In genomic region chr2:60354713-60355112, GRCh38 we compare ENCODE assay signal across 20 cellular contexts.
DNase-seq lines count a peak whose midpoint lies in the region; ATAC-seq, FAIRE-seq and TF ChIP-seq lines count a peak whose summit lies in the region.
"Had no signal": no experiment of that assay in that cellular context is flagged by ENCODE, and none has a peak within 500 bp of the region (broad histone marks: within the 10 kb centered on the region; RNA-seq: fewer than 3 reads in every experiment).

No MANE protein-coding gene starts in this region.

- no peak for FAIRE-seq in GM12878 (lab: Jason Lieb, UNC)
- no peak for FAIRE-seq in GM19239 (lab: Jason Lieb, UNC)

- BruUV-seq in GM12878 (replicated peaks; lab: Mats Ljungman, UMichigan): no TSS peak

- POLR2A ChIA-PET in GM12878 (lab: Charles Lee): interaction anchor here (0.6 to 0.7 kb wide), 2 partner anchors 9 to 40 kb away, joined by 3 to 4 read pairs; no protein-coding TSS in a partner anchor

- H3K27ac ChIP-seq in GM12878 (ENCODE audit: control insufficient read depth, insufficient read depth): peak overlapping the region; percentile 99
- H3K27ac ChIP-seq: GM23248, parathyroid adenoma, tibial artery had no signal

- peak overlapping the region; percentile 78 for H3K27ac Mint-ChIP-seq in stimulated activated naive CD8-positive, alpha-beta T cell treated with anti-CD3 and anti-CD28 coated beads, Interleukin-15, Interleukin-2, amounts not matched to agents 100 ng/mL and 50 ng/mL, for 24 hours
- H3K27ac Mint-ChIP-seq in naive B cell: peak overlapping the region; percentile 72 to 100 (median 100)
- H3K27ac Mint-ChIP-seq: activated naive CD4-positive, alpha-beta T cell treated with anti-CD3 and anti-CD28 coated beads, Interleukin-2, amount 50 U/mL, for 72 hours; dendritic cell treated with granulocyte-macrophage colony-stimulating factor and Interleukin-4, amounts not matched to agents 40 ng/mL and 50 ng/mL, for 4 days; T-helper 1 cell treated with Interleukin-12 subunit alpha and Interleukin-12 subunit beta and Interleukin-4 antibody, amounts not matched to agents 30 μg/mL and 1 μg/mL, for 36 hours had no signal

- no peaks in the 10 kb centered on the region for H3K9me3 Mint-ChIP-seq in stimulated activated naive CD8-positive, alpha-beta T cell treated with anti-CD3 and anti-CD28 coated beads, Interleukin-15, Interleukin-2, amounts not matched to agents 100 ng/mL and 50 ng/mL, for 24 hours
- peaks cover 0 to 8% (median 7%) of the 10 kb centered on the region in 7 donors for H3K9me3 Mint-ChIP-seq in naive B cell
- H3K9me3 Mint-ChIP-seq: activated naive CD4-positive, alpha-beta T cell treated with anti-CD3 and anti-CD28 coated beads, Interleukin-2, amount 50 U/mL, for 72 hours; dendritic cell treated with granulocyte-macrophage colony-stimulating factor and Interleukin-4, amounts not matched to agents 40 ng/mL and 50 ng/mL, for 4 days; T-helper 1 cell treated with Interleukin-12 subunit alpha and Interleukin-12 subunit beta and Interleukin-4 antibody, amounts not matched to agents 30 μg/mL and 1 μg/mL, for 36 hours had no signal

- WGBS in GM12878 (ENCODE audit: insufficient coverage, insufficient replicate concordance, low lambda C conversion rate, missing lambda C conversion rate): 0% methylated on average over 1 of the region's 1 CpG

- peak overlapping the region; percentile 90 for H3K9ac ChIP-seq in GM12878 (ENCODE audit: control insufficient read depth, insufficient read depth, low read length)
- H3K9ac ChIP-seq: GM23248, parathyroid adenoma had no signal

- no peaks in the 10 kb centered on the region for H3K36me3 Mint-ChIP-seq in stimulated activated naive CD8-positive, alpha-beta T cell treated with anti-CD3 and anti-CD28 coated beads, Interleukin-15, Interleukin-2, amounts not matched to agents 100 ng/mL and 50 ng/mL, for 24 hours (ENCODE audit: low read depth)
- peaks cover 0 to 7% of the 10 kb centered on the region in 2 donors for H3K36me3 Mint-ChIP-seq in naive B cell
- H3K36me3 Mint-ChIP-seq: activated naive CD4-positive, alpha-beta T cell treated with anti-CD3 and anti-CD28 coated beads, Interleukin-2, amount 50 U/mL, for 72 hours; brain had no signal

- H3K4me3 ChIP-seq in GM12878: no peak overlapping the region
- H3K4me3 ChIP-seq: GM23248, tibial artery had no signal

- peaks cover 87% of the 10 kb centered on the region for H3K4me1 ChIP-seq in GM12878 (ENCODE audit: control insufficient read depth, insufficient read depth, low read length)
- H3K4me1 ChIP-seq: parathyroid adenoma, tibial artery had no signal

- RAD21 ChIA-PET in GM12878 (lab: Charles Lee; ENCODE audit: unreplicated experiment): interaction anchor here (0.6 to 3.3 kb wide), 3 partner anchors 11 to 92 kb away, joined by 3 to 11 read pairs (median 8); no protein-coding TSS in a partner anchor

- no peak for TF ChIP-seq EP300 in GM12878 (IDR thresholded peaks at IDR 0.05; ENCODE audit: borderline replicate concordance in 1 of 2, control insufficient read depth in 1 of 2, low read depth in 2 of 2, low read length in 2 of 2)

- no peak for TF ChIP-seq CTCF in GM12878 (IDR thresholded peaks at IDR 0.05 in 2 of 3, conservative IDR thresholded peaks at IDR 0.05 in 1 of 3; ENCODE audit: control insufficient read depth in 2 of 3, extremely low read depth in 1 of 3, insufficient read depth in 1 of 3, low read depth in 3 of 3, low read length in 3 of 3)

- no peak for ATAC-seq in stimulated activated naive CD8-positive, alpha-beta T cell treated with anti-CD3 and anti-CD28 coated beads, Interleukin-15, Interleukin-2, amounts not matched to agents 100 U/mL and 50 U/mL, for 24 hours
- ATAC-seq in GM12878 (no peak), naive B cell (ENCODE audit: low read depth in 2 of 2) (no peak)

- in situ Hi-C loops in GM12878 (cut with MboI): no loop called here

- H3K27me3 ChIP-seq in GM12878 (replicated peaks in 1 of 2; ENCODE audit: control insufficient read depth in 2 of 2, insufficient read depth in 2 of 2, low read length in 1 of 2): no peaks in the 10 kb centered on the region
- H3K27me3 ChIP-seq: tibial artery had no signal

- no peaks in the 10 kb centered on the region for H3K36me3 ChIP-seq in GM12878 (ENCODE audit: control insufficient read depth in 2 of 2, insufficient read depth in 2 of 2, low read length in 1 of 2)
- H3K36me3 ChIP-seq: tibial artery had no signal

- H3K79me2 ChIP-seq in GM12878 (ENCODE audit: control insufficient read depth, insufficient read depth, low read length): peaks cover 1% of the 10 kb centered on the region; the same call in 1 of the 2 replicates
- H3K79me2 ChIP-seq: parathyroid adenoma had no signal

- peak overlapping the region; percentile 84 for H3K4me2 ChIP-seq in GM12878 (ENCODE audit: control insufficient read depth, insufficient read depth)

- no peak for TF ChIP-seq RAD21 in GM12878 (IDR thresholded peaks at IDR 0.05; ENCODE audit: insufficient read depth, low read depth, low read length)

- CTCF ChIA-PET in GM12878 (lab: Yijun Ruan, JAX): interaction anchor here (1.3 to 1.8 kb wide), 5 partner anchors 11 to 92 kb away, joined by 3 to 6 read pairs (median 5); no protein-coding TSS in a partner anchor

- TF ChIP-seq POLR2A in GM12878 (IDR thresholded peaks at IDR 0.05; ENCODE audit: low read depth, low read length): no peak

- no peak overlapping the region for H3K4me3 Mint-ChIP-seq in stimulated activated naive CD8-positive, alpha-beta T cell treated with anti-CD3 and anti-CD28 coated beads, Interleukin-15, Interleukin-2, amounts not matched to agents 100 ng/mL and 50 ng/mL, for 24 hours
- peak overlapping the region; percentile 2 to 90 (median 80) for H3K4me3 Mint-ChIP-seq in naive B cell
- H3K4me3 Mint-ChIP-seq: brain; dendritic cell treated with granulocyte-macrophage colony-stimulating factor and Interleukin-4, amounts not matched to agents 40 ng/mL and 50 ng/mL, for 4 days; T-helper 1 cell treated with Interleukin-12 subunit alpha and Interleukin-12 subunit beta and Interleukin-4 antibody, amounts not matched to agents 30 μg/mL and 1 μg/mL, for 36 hours had no signal

- no peaks in the 10 kb centered on the region for H4K20me1 ChIP-seq in GM12878 (ENCODE audit: control insufficient read depth, insufficient read depth)

- SMC1A ChIA-PET in GM12878 (lab: Charles Lee; ENCODE audit: uncharacterized antibody, unreplicated experiment): interaction anchor here (0.6 to 3.0 kb wide), 8 partner anchors 9 to 710 kb away, joined by 3 to 11 read pairs (median 6); no protein-coding TSS in a partner anchor

- intact Hi-C loops in GM12878 (cut with micrococcal nuclease; ENCODE audit: unreplicated experiment): loop anchor here (5.0 kb wide), 3 partner anchors 58 to 193 kb away; no protein-coding TSS in a partner anchor

- H3K9me3 ChIP-seq in GM12878 (replicated peaks; ENCODE audit: control insufficient read depth, insufficient read depth, low read length): no peaks in the 10 kb centered on the region; the same call in none of the 3 replicates
- H3K9me3 ChIP-seq: tibial artery had no signal

- DNase-seq in stimulated activated naive CD8-positive, alpha-beta T cell treated with anti-CD3 and anti-CD28 coated beads, Interleukin-15, Interleukin-2, amounts not matched to agents 100 U/mL and 50 U/mL, for 24 hours: no peak
- DNase-seq in GM12878 (ENCODE audit: low read depth, low spot score): no peak
- DNase-seq in naive B cell: no peak
- no peak for DNase-seq in GM19239 (ENCODE audit: insufficient read length, low spot score)
- no peak for DNase-seq in DMS 273 treated with DMSO at 0.1 percent for 48 hours (lab: John Stamatoyannopoulos, UW)
- no peak for DNase-seq in hippocampal formation (lab: John Stamatoyannopoulos, UW)
- no peak for DNase-seq in NCI-H1417 treated with DMSO at 0.1 percent for 48 hours (lab: John Stamatoyannopoulos, UW)
- DNase-seq: activated T-cell treated with anti-CD3 and anti-CD28 coated beads, Interleukin-2, amount 50 U/mL, for 48 hours; DMS53; GM23248; NCI-H1694 treated with DMSO at 0.1 percent for 48 hours; NCI-H510A; SHP77 treated with DMSO at 0.1 percent for 48 hours; tibial artery had no signal

- H3K4me1 Mint-ChIP-seq in stimulated activated naive CD8-positive, alpha-beta T cell treated with anti-CD3 and anti-CD28 coated beads, Interleukin-15, Interleukin-2, amounts not matched to agents 100 ng/mL and 50 ng/mL, for 24 hours (ENCODE audit: low read depth): peaks cover 43% of the 10 kb centered on the region
- peaks cover 95 to 98% (median 95%) of the 10 kb centered on the region in 3 donors for H3K4me1 Mint-ChIP-seq in naive B cell

- peak overlapping the region; percentile 37 for H2AFZ ChIP-seq in GM12878 (ENCODE audit: control insufficient read depth, low read depth, low read length)
- H2AFZ ChIP-seq: GM23248, parathyroid adenoma had no signal

- H3K27me3 Mint-ChIP-seq in stimulated activated naive CD8-positive, alpha-beta T cell treated with anti-CD3 and anti-CD28 coated beads, Interleukin-15, Interleukin-2, amounts not matched to agents 100 ng/mL and 50 ng/mL, for 24 hours: peaks cover 8% of the 10 kb centered on the region
- no peaks in the 10 kb centered on the region for H3K27me3 Mint-ChIP-seq in naive B cell

TF ChIP-seq in GM12878, 131 proteins besides CTCF, POLR2A, EP300 and RAD21 (continues in another document):
- no peak for TF ChIP-seq ZNF24 (IDR thresholded peaks at IDR 0.05)
- 0 out of 2 replicates have a peak, but pooled peaks have one; percentile 6 for TF ChIP-seq SPI1 (IDR thresholded peaks at IDR 0.05; ENCODE audit: borderline replicate concordance, insufficient read depth, low read depth, low read length)
- TF ChIP-seq TCF12 (IDR thresholded peaks at IDR 0.05; ENCODE audit: low read depth, low read length): 0 out of 2 replicates have a peak, but pooled peaks have one; percentile 20
- TF ChIP-seq RBBP5 (conservative IDR thresholded peaks at IDR 0.05): no peak
- TF ChIP-seq PAX8 (IDR thresholded peaks at IDR 0.05): no peak
